Comparison of ENCODE assay signal across 16 cellular contexts in genomic region chr6:121485359-121485809, GRCh38. TPM values are rescaled to one million over a fixed set of nuclear protein-coding genes. Genes with fewer than 3 reads are reported as not detected.
DNase-seq lines count a peak whose midpoint lies in the region; ATAC-seq, FAIRE-seq and TF ChIP-seq lines count a peak whose summit lies in the region.
"Had no signal": no experiment of that assay in that cellular context is flagged by ENCODE, and none has a peak within 500 bp of the region (broad histone marks: within the 10 kb centered on the region; RNA-seq: fewer than 3 reads in every experiment).

No MANE protein-coding gene starts in this region.

- no peaks in the 10 kb centered on the region for H3K36me3 Mint-ChIP-seq in nephron progenitor cell (ENCODE audit: low read depth)

- TF ChIP-seq EP300 in A549 (IDR thresholded peaks at IDR 0.05): peak; percentile 32 to 71; a peak in 3 of 5 replicates

- peak in 1 of 2 experiments; percentile 82 for DNase-seq in A549 (ENCODE audit: low read depth in 1 of 2, low spot score in 1 of 2)
- DNase-seq in astrocyte of the spinal cord (ENCODE audit: low read depth, low spot score): peak; percentile 16
- peak; percentile 8 for DNase-seq in foreskin melanocyte
- no peak for DNase-seq in nephron progenitor cell
- no peak for DNase-seq in midbrain (lab: John Stamatoyannopoulos, UW)
- no peak for DNase-seq in SHP77 (lab: John Stamatoyannopoulos, UW)
- no peak for DNase-seq in stimulated activated CD4-positive, alpha-beta T cell treated with anti-CD3 and anti-CD28 coated beads, Interleukin-2, amount 100 ng/mL, for 48 hours
- DNase-seq: activated CD8-positive, alpha-beta T cell treated with anti-CD3 and anti-CD28 coated beads, Interleukin-2, amount 10 ng/mL, durations not matched to agents 7 days and 5 days; amygdala; cortex of kidney; lower lobe of right lung; sigmoid colon; trophoblast cell had no signal

- H3K9me3 ChIP-seq in A549 (no peaks in the 10 kb centered on the region), HEK293 (ENCODE audit: control insufficient read depth, insufficient read depth, low read depth, low read length) (no peaks in the 10 kb centered on the region)
- H3K9me3 ChIP-seq: lower lobe of right lung, sigmoid colon had no signal

- TF ChIP-seq CTCF in A549 (IDR thresholded peaks at IDR 0.05): no peak
- TF ChIP-seq CTCF in HEK293 (tag by site-specific recombination; IDR thresholded peaks at IDR 0.05): no peak
- no peak for TF ChIP-seq CTCF in astrocyte of the spinal cord (IDR thresholded peaks at IDR 0.05; ENCODE audit: low read depth, low read length)
- no peak for TF ChIP-seq CTCF in nephron progenitor cell (IDR thresholded peaks at IDR 0.05)

- H3K27ac Mint-ChIP-seq in nephron progenitor cell: no peak overlapping the region
- H3K27ac Mint-ChIP-seq: activated CD8-positive, alpha-beta T cell treated with anti-CD3 and anti-CD28 coated beads, Interleukin-2, amount 10 ng/mL, durations not matched to agents 7 days and 5 days had no signal

- peak; percentile 86 to 88 for ATAC-seq in A549
- ATAC-seq: activated CD8-positive, alpha-beta T cell treated with anti-CD3 and anti-CD28 coated beads, Interleukin-2, amount 10 ng/mL, durations not matched to agents 7 days and 5 days; K562; lower lobe of right lung had no signal

- H3K4me1 ChIP-seq in A549 (peaks cover 60% of the 10 kb centered on the region), HEK293 (ENCODE audit: control insufficient read depth, insufficient read depth, low read length) (peaks cover 6% of the 10 kb centered on the region)
- H3K4me1 ChIP-seq: lower lobe of right lung had no signal

- H3K27me3 Mint-ChIP-seq in nephron progenitor cell (ENCODE audit: low read depth, poor library complexity): no peaks in the 10 kb centered on the region

- no peaks in the 10 kb centered on the region for H3K9me3 Mint-ChIP-seq in nephron progenitor cell

- H3K4me2 ChIP-seq in A549: peak overlapping the region; percentile 73

- H3K4me3 Mint-ChIP-seq in nephron progenitor cell: no peak overlapping the region
- H3K4me3 Mint-ChIP-seq: activated CD8-positive, alpha-beta T cell treated with anti-CD3 and anti-CD28 coated beads, Interleukin-2, amount 10 ng/mL, durations not matched to agents 7 days and 5 days had no signal

- H3K27ac ChIP-seq in A549: peak overlapping the region; percentile 86; a peak in 5 of 6 replicates
- H3K27ac ChIP-seq in HEK293 (ENCODE audit: extremely low read depth, low read depth, low read length): no peak overlapping the region
- H3K27ac ChIP-seq: lower lobe of right lung, sigmoid colon had no signal

- POLR2A ChIA-PET in A549 (lab: Yijun Ruan, JAX) (interaction anchor here (0.6 kb wide), 1 partner anchor 49 kb away, joined by 3 read pairs; no protein-coding TSS in a partner anchor), HEK293 (lab: Yijun Ruan, JAX) (no interaction called here)

- TF ChIP-seq POLR2A in A549 (IDR thresholded peaks at IDR 0.05; ENCODE audit: low read length): no peak

- H3K4me3 ChIP-seq in A549 (no peak overlapping the region), HEK293 (ENCODE audit: low read depth, low read length) (no peak overlapping the region), astrocyte of the spinal cord (ENCODE audit: low read depth, low read length) (no peak overlapping the region)
- H3K4me3 ChIP-seq: K562, lower lobe of right lung, sigmoid colon had no signal

- no peak for FAIRE-seq in A549 (lab: Jason Lieb, UNC)
- FAIRE-seq: H54, K562 had no signal

- in situ Hi-C loops in astrocyte of the spinal cord (cut with HindIII; ENCODE audit: low sequenced_read_pairs): no loop called here

- peaks cover 13% of the 10 kb centered on the region for H3K4me1 Mint-ChIP-seq in nephron progenitor cell

- TF ChIP-seq RAD21 in A549 (conservative IDR thresholded peaks at IDR 0.05 in 1 of 2, IDR thresholded peaks at IDR 0.05 in 1 of 2): no peak; a peak in 1 of 5 replicates

- H3K36me3 ChIP-seq in HEK293 (ENCODE audit: control insufficient read depth in 2 of 2, insufficient read depth in 1 of 2, low read length in 2 of 2): no peaks in the 10 kb centered on the region
- H3K36me3 ChIP-seq: lower lobe of right lung, sigmoid colon had no signal

- CTCF ChIA-PET in A549 (lab: Yijun Ruan, JAX) (no interaction called here), HEK293 (lab: Yijun Ruan, JAX) (no interaction called here)

- WGBS in A549 (ENCODE audit: missing lambda C conversion rate): 2% methylated on average over 2 of the region's 2 CpGs

TF ChIP-seq in A549, 52 proteins besides CTCF, POLR2A, EP300 and RAD21:
- TF ChIP-seq ZC3H11A (IDR thresholded peaks at IDR 0.05) (no peak), JUNB (IDR thresholded peaks at IDR 0.05) (peak; percentile 53), USF2 (IDR thresholded peaks at IDR 0.05) (no peak), BCL3 (IDR thresholded peaks at IDR 0.05) (no peak), JUN (IDR thresholded peaks at IDR 0.05) (peak in 1 of 2 experiments; percentile 51; a peak in 2 of 5 replicates), HOXB13 (CRISPR knock-in tag; IDR thresholded peaks at IDR 0.05; ENCODE audit: low read depth) (no peak), RARB (CRISPR knock-in tag; IDR thresholded peaks at IDR 0.05) (no peak), CEBPB (IDR thresholded peaks at IDR 0.05) (peak; percentile 5 to 51; a peak in 2 of 4 replicates), SMC3 (IDR thresholded peaks at IDR 0.05) (0 out of 3 replicates have a peak, but pooled peaks have one; percentile 14), GATA3 (IDR thresholded peaks at IDR 0.05; ENCODE audit: borderline replicate concordance) (peak; percentile 67), HOXB5 (CRISPR knock-in tag; IDR thresholded peaks at IDR 0.05) (peak; percentile 89; the same call in 1 of the 2 replicates), RNF2 (IDR thresholded peaks at IDR 0.05; ENCODE audit: borderline replicate concordance, low read depth) (no peak)

TF ChIP-seq in HEK293, 187 proteins besides CTCF, POLR2A, EP300 and RAD21 (continues in another document):
- TF ChIP-seq OSR2 (tag by site-specific recombination; IDR thresholded peaks at IDR 0.05) (peak; percentile 47; the same call in 1 of the 2 replicates), ZNF292 (tag by site-specific recombination; IDR thresholded peaks at IDR 0.05; ENCODE audit: borderline replicate concordance, low read depth) (no peak), FEZF1 (tag by site-specific recombination; IDR thresholded peaks at IDR 0.05) (0 out of 2 replicates have a peak, but pooled peaks have one; percentile 13), ZNF23 (tag by site-specific recombination; IDR thresholded peaks at IDR 0.05; ENCODE audit: borderline replicate concordance) (no peak), ZBTB49 (tag by site-specific recombination; IDR thresholded peaks at IDR 0.05; ENCODE audit: low read depth) (no peak), ZNF398 (tag by site-specific recombination; IDR thresholded peaks at IDR 0.05) (no peak), GLIS1 (tag by site-specific recombination; IDR thresholded peaks at IDR 0.05) (peak; percentile 8; the same call in 1 of the 2 replicates)

RNA-seq across cellular contexts. Expression of gene GJA1, which starts 49.9 kb away (rescaled TPM):
- polyA plus RNA-seq in A549 (2011; rRNA removed): 163 and 170 TPM in 2 replicates
- polyA plus RNA-seq in A549 (2012; cell fraction: cytosol; rRNA removed): 23.9 and 30.6 TPM in 2 replicates
- polyA plus RNA-seq in A549 (2012; cell fraction: nucleus; rRNA removed): 26.6 and 43.0 TPM in 2 replicates
- 76.7 to 88.9 TPM (median 87.4 TPM) in 3 replicates for polyA plus RNA-seq in A549 (2017; fragmentation: RNase III; extraction: RNeasy Plus Mini Kit Qiagen cat#74134 plus additional on column Dnase treatment)
- polyA minus RNA-seq in A549 (2011; rRNA and poly(A)+ RNA removed): 110 and 117 TPM in 2 replicates

Comparison
In these comparisons a context has a peak if more than half of its experiments do, and no peak if none do; other contexts are left out.
1. DNase-seq: peak in astrocyte of the spinal cord (single experiment) and foreskin melanocyte (single experiment); none in nephron progenitor cell (single experiment), midbrain (single experiment), SHP77 (0 of 2) and stimulated activated CD4-positive, alpha-beta T cell treated with anti-CD3 and anti-CD28 coated beads, Interleukin-2, amount 100 ng/mL, for 48 hours (0 of 2).